ENCODE assay signal across 16 cellular contexts in genomic region chrX:15241258-15241657, GRCh38. TPM values are rescaled to one million over a fixed set of nuclear protein-coding genes. Genes with fewer than 3 reads are reported as not detected.
DNase-seq lines count a peak whose midpoint lies in the region; ATAC-seq and TF ChIP-seq lines count a peak whose summit lies in the region.
"Had no signal": no experiment of that assay in that cellular context is flagged by ENCODE, and none has a peak within 500 bp of the region (broad histone marks: within the 10 kb centered on the region; RNA-seq: fewer than 3 reads in every experiment).

No MANE protein-coding gene starts in this region.

- H3K9me3 ChIP-seq in PC-9 (ENCODE audit: insufficient read depth, low read depth): no peaks in the 10 kb centered on the region
- H3K9me3 ChIP-seq: HAP-1 had no signal

- H3K79me2 ChIP-seq in PC-9 (ENCODE audit: low read depth): no peaks in the 10 kb centered on the region

- no peak overlapping the region for H3K4me2 ChIP-seq in PC-9
- H3K4me2 ChIP-seq: BLaER1 treated with 17β-estradiol and CSF1 and Interleukin-3, amounts not matched to agents 10 nM and 100 nM had no signal

- CTCF ChIA-PET in PC-9 (lab: Charles Lee): no interaction called here

- H3K4me1 ChIP-seq in PC-9 (replicated peaks; ENCODE audit: insufficient read depth): no peaks in the 10 kb centered on the region
- H3K4me1 ChIP-seq: BLaER1 treated with 17β-estradiol and CSF1 and Interleukin-3, amounts not matched to agents 10 nM and 100 nM; HAP-1 had no signal

- POLR2A ChIA-PET in PC-9 (lab: Charles Lee; ENCODE audit: unreplicated experiment): no interaction called here

- intact Hi-C loops in PC-9 (cut with micrococcal nuclease; ENCODE audit: unreplicated experiment): loop anchor here (10.0 kb wide), 1 partner anchor 96 kb away; no protein-coding TSS in a partner anchor

- H3K27me3 ChIP-seq in PC-9 (ENCODE audit: insufficient read depth, low read depth): no peaks in the 10 kb centered on the region

- no peaks in the 10 kb centered on the region for H4K20me1 ChIP-seq in PC-9 (ENCODE audit: insufficient read depth)

- ATAC-seq in left lobe of liver (peak; percentile 73), GM21717 (IDR thresholded peaks at IDR 0.05; ENCODE audit: unreplicated experiment) (no peak)
- ATAC-seq: CD8-positive, alpha-beta T cell had no signal

- no peak overlapping the region for H3K27ac ChIP-seq in PC-9
- H3K27ac ChIP-seq: BLaER1 treated with 17β-estradiol and CSF1 and Interleukin-3, amounts not matched to agents 10 nM and 100 nM; HL-60 had no signal

- DNase-seq in HuH-7 (ENCODE audit: low spot score): peak; percentile 3
- peak; percentile 28 for DNase-seq in iPS-NIHi7 (ENCODE audit: extremely low spot score)
- no peak for DNase-seq in left lobe of liver (ENCODE audit: low spot score)
- peak; percentile 51 for DNase-seq in renal cortical epithelial cell (ENCODE audit: low read depth)
- no peak for DNase-seq in PC-9
- no peak for DNase-seq in mesenteric fat pad (ENCODE audit: low spot score)
- DNase-seq: Calu3; CD8-positive, alpha-beta T cell; DMS79 treated with DMSO at 0.1 percent for 48 hours; GF-D8; GOT3 had no signal

- no peak overlapping the region for H3K4me3 ChIP-seq in PC-9
- H3K4me3 ChIP-seq: BLaER1 treated with 17β-estradiol and CSF1 and Interleukin-3, amounts not matched to agents 10 nM and 100 nM; HAP-1 had no signal

- no peak for TF ChIP-seq CTCF in PC-9 (conservative IDR thresholded peaks at IDR 0.05)

- no peaks in the 10 kb centered on the region for H3F3A ChIP-seq in PC-9 (ENCODE audit: insufficient read depth, low read depth)

- BruUV-seq in PC-9 (replicated peaks; lab: Mats Ljungman, UMichigan): no TSS peak

- H3K36me3 ChIP-seq in PC-9 (ENCODE audit: low read depth): no peaks in the 10 kb centered on the region
- H3K36me3 ChIP-seq: BLaER1 treated with 17β-estradiol and CSF1 and Interleukin-3, amounts not matched to agents 10 nM and 100 nM; HAP-1 had no signal

- H2AFZ ChIP-seq in PC-9: no peak overlapping the region

- no peaks in the 10 kb centered on the region for H3K9me2 ChIP-seq in PC-9 (ENCODE audit: insufficient read depth)

RNA-seq across cellular contexts. Expression of gene ASB9, which starts 28.6 kb away (rescaled TPM):
- 4.7 TPM for total RNA-seq in left lobe of liver
- 3.0 and 4.0 TPM in 2 replicates for total RNA-seq in renal cortical epithelial cell
- 5.7 and 5.8 TPM in 2 replicates for total RNA-seq in PC-9 (2021)
- total RNA-seq in mesenteric fat pad: 2.0 TPM
- total RNA-seq: B cell; CD8-positive, alpha-beta T cell had no signal

Comparison
In these comparisons a context has a peak if more than half of its experiments do, and no peak if none do; other contexts are left out.
1. DNase-seq: peak in HuH-7 (single experiment), iPS-NIHi7 (single experiment) and renal cortical epithelial cell (single experiment); none in left lobe of liver (single experiment), PC-9 (0 of 2) and mesenteric fat pad (single experiment).